19 cellular contexts compared by ENCODE assay signal in genomic region chr19:494171-495046, GRCh38. TPM values are rescaled to one million over a fixed set of nuclear protein-coding genes. Genes with fewer than 3 reads are reported as not detected.
DNase-seq lines count a peak whose midpoint lies in the region; ATAC-seq and TF ChIP-seq lines count a peak whose summit lies in the region.
"Had no signal": no experiment of that assay in that cellular context is flagged by ENCODE, and none has a peak within 500 bp of the region (broad histone marks: within the 10 kb centered on the region; RNA-seq: fewer than 3 reads in every experiment).

No MANE protein-coding gene starts in this region.

- no peak for TF ChIP-seq POLR2A in suprapubic skin (IDR thresholded peaks at IDR 0.05)

- H3K4me1 ChIP-seq in endodermal cell (ENCODE audit: control insufficient read depth, insufficient read depth, low read length) (no peaks in the 10 kb centered on the region), psoas muscle (peaks cover 11% of the 10 kb centered on the region), suprapubic skin (peaks cover 31% of the 10 kb centered on the region)

- H3K36me3 Mint-ChIP-seq in endodermal cell (ENCODE audit: low read depth), result no peaks in the 10 kb centered on the region
- H3K36me3 Mint-ChIP-seq: brain had no signal

- H3K4me3 Mint-ChIP-seq in endodermal cell, result no peak overlapping the region
- H3K4me3 Mint-ChIP-seq: CD4-positive, alpha-beta T cell; T-helper 2 cell treated with Interferon-gamma antibody and Interleukin-4, amounts not matched to agents 5 μg/mL and 100 μg/mL, for 36 hours had no signal

- no peak overlapping the region for H3K27ac Mint-ChIP-seq in endodermal cell
- H3K27ac Mint-ChIP-seq: CD4-positive, alpha-beta T cell had no signal

- DNase-seq in endodermal cell, result peak; percentile 55
- peak; percentile 4 to 55 for DNase-seq in psoas muscle
- no peak for DNase-seq in suprapubic skin (ENCODE audit: low spot score in 2 of 2)
- DNase-seq in SIG-M5 (lab: John Stamatoyannopoulos, UW), result no peak
- no peak for DNase-seq in mucosa of gallbladder (ENCODE audit: low spot score)
- DNase-seq: activated gamma-delta T cell; CD4-positive, alpha-beta T cell; effector CD8-positive, alpha-beta T cell; GF-D8; NCI-H1048; NCI-H187; stomach; transverse colon had no signal

- 84 to 89% methylated on average over 18 to 22 of the region's 22 CpGs for WGBS in endodermal cell (ENCODE audit: insufficient coverage in 1 of 2, insufficient read length in 1 of 2), 2 experiments
- WGBS in psoas muscle, 3 donors, result 38 to 44% (median 40%) methylated on average over 20 to 22 of the region's 22 CpGs
- WGBS in suprapubic skin, result 38% methylated on average over 17 of the region's 22 CpGs

- H3K27ac ChIP-seq in endodermal cell (ENCODE audit: low read depth, low read length) (no peak overlapping the region), psoas muscle (no peak overlapping the region), suprapubic skin (no peak overlapping the region)
- H3K27ac ChIP-seq: esophagus muscularis mucosa, transverse colon had no signal

- no peaks in the 10 kb centered on the region for H3K36me3 ChIP-seq in endodermal cell (ENCODE audit: control insufficient read depth, insufficient read depth, low read length)
- H3K36me3 ChIP-seq in psoas muscle (ENCODE audit: insufficient read depth in 1 of 2, low read depth in 1 of 2), result no peaks in the 10 kb centered on the region
- H3K36me3 ChIP-seq in suprapubic skin, result no peaks in the 10 kb centered on the region
- H3K36me3 ChIP-seq: esophagus muscularis mucosa, stomach, transverse colon had no signal

- H3K9me3 ChIP-seq in endodermal cell (ENCODE audit: control insufficient read depth, low read length) (no peaks in the 10 kb centered on the region), psoas muscle (no peaks in the 10 kb centered on the region), suprapubic skin (no peaks in the 10 kb centered on the region)
- H3K9me3 ChIP-seq: esophagus muscularis mucosa, stomach, transverse colon had no signal

- H3K27me3 Mint-ChIP-seq in endodermal cell (ENCODE audit: insufficient read depth), result peaks cover 30% of the 10 kb centered on the region

- H3K9ac ChIP-seq in endodermal cell (ENCODE audit: extremely low read depth, low read length, poor library complexity, severe bottlenecking), result no peak overlapping the region

- H3K4me1 Mint-ChIP-seq in endodermal cell, result no peaks in the 10 kb centered on the region

- H3K9me3 Mint-ChIP-seq in endodermal cell, result peaks cover 3% of the 10 kb centered on the region
- H3K9me3 Mint-ChIP-seq: CD4-positive, alpha-beta T cell had no signal

- H3K4me3 ChIP-seq in endodermal cell (ENCODE audit: low read length) (no peak overlapping the region), psoas muscle (no peak overlapping the region), suprapubic skin (no peak overlapping the region)
- H3K4me3 ChIP-seq: esophagus muscularis mucosa, stomach, transverse colon had no signal

- H3K27me3 ChIP-seq in endodermal cell (ENCODE audit: control insufficient read depth, insufficient read depth, low read length, poor library complexity, severe bottlenecking), result peaks cover 21% of the 10 kb centered on the region
- H3K27me3 ChIP-seq in psoas muscle (ENCODE audit: insufficient read depth in 3 of 3, low read length in 2 of 3), result peaks cover 0 to 34% (median 20%) of the 10 kb centered on the region in 3 donors
- peaks cover 32% of the 10 kb centered on the region for H3K27me3 ChIP-seq in suprapubic skin

- TF ChIP-seq EP300 in suprapubic skin (IDR thresholded peaks at IDR 0.05), result no peak

- intact Hi-C loops in psoas muscle (cut with DNase I), result no loop called here

- no peak for TF ChIP-seq CTCF in endodermal cell (conservative IDR thresholded peaks at IDR 0.05)
- no peak for TF ChIP-seq CTCF in psoas muscle (IDR thresholded peaks at IDR 0.05)
- TF ChIP-seq CTCF in suprapubic skin (IDR thresholded peaks at IDR 0.05), result no peak

- no peak for ATAC-seq in psoas muscle

TF ChIP-seq in PFSK-1, 5 proteins besides CTCF, POLR2A, EP300 and RAD21:
- TF ChIP-seq FOXP2 (optimal IDR thresholded peaks at IDR 0.05; ENCODE audit: borderline replicate concordance, extremely low read depth, extremely low read length, insufficient read depth) (peak; percentile 16), TAF1 (IDR thresholded peaks at IDR 0.05; ENCODE audit: borderline replicate concordance, insufficient read depth, low read length) (no peak)

RNA-seq across cellular contexts. Expression of gene MADCAM1, which starts 1.9 kb away (rescaled TPM):
- polyA plus RNA-seq in PFSK-1 (2012; ENCODE audit: insufficient read length, low read depth), result 1.4 TPM
- total RNA-seq in endodermal cell, result 1 to 10 TPM in 1 of 2 donors, under 1 TPM in 1; 0.46 to 1.5 TPM
- polyA plus RNA-seq in endodermal cell (2013, experiment 1 of 2), result 0.85 TPM
- 0.54 TPM for polyA plus RNA-seq in endodermal cell (2013, experiment 2 of 2)
- total RNA-seq in psoas muscle, result under 1 TPM; 0.26 to 0.40 (median 0.35) TPM
- polyA plus RNA-seq in psoas muscle, result 1 to 10 TPM in 1 of 3 donors, under 1 TPM in 2; 0.08 to 1.8 (median 0.33) TPM
- under 1 TPM in 1 of 4 donors, not detected in 3; 0.64 TPM for total RNA-seq in suprapubic skin
- total RNA-seq in mucosa of gallbladder, result 5.8 TPM

RNA-seq across cellular contexts. Expression of gene TPGS1, which starts 12.9 kb away (rescaled TPM):
- polyA plus RNA-seq in PFSK-1 (2012; ENCODE audit: insufficient read length, low read depth), result 45.6 TPM
- total RNA-seq in endodermal cell (10 to 100 TPM; 11.7 to 13.0 TPM), psoas muscle (10 to 100 TPM in 2 of 4 donors, 1 to 10 TPM in 2; 8.9 to 16.3 (median 10.2) TPM), suprapubic skin (10 to 100 TPM; 10.8 to 23.3 (median 20.9) TPM), mucosa of gallbladder (33.8 TPM)
- 12.3 TPM for polyA plus RNA-seq in endodermal cell (2013, experiment 1 of 2)
- 13.8 TPM for polyA plus RNA-seq in endodermal cell (2013, experiment 2 of 2)
- 10 to 100 TPM in 2 of 3 donors, 1 to 10 TPM in 1; 9.8 to 16.6 (median 12.6) TPM for polyA plus RNA-seq in psoas muscle

RNA-seq across cellular contexts. Expression of gene SHC2, which starts 33.6 kb away (rescaled TPM):
- 59.4 TPM for polyA plus RNA-seq in PFSK-1 (2012; ENCODE audit: insufficient read length, low read depth)
- total RNA-seq in endodermal cell (10 to 100 TPM; 56.5 to 93.0 TPM), psoas muscle (1 to 10 TPM; 4.5 to 9.7 (median 5.4) TPM), suprapubic skin (10 to 100 TPM; 16.3 to 40.7 (median 19.6) TPM), mucosa of gallbladder (139 TPM)
- 47.1 TPM for polyA plus RNA-seq in endodermal cell (2013, experiment 1 of 2)
- 32.8 TPM for polyA plus RNA-seq in endodermal cell (2013, experiment 2 of 2)
- 1 to 10 TPM; 2.2 to 2.8 (median 2.2) TPM for polyA plus RNA-seq in psoas muscle

RNA-seq across cellular contexts. Expression of gene CDC34, which starts 37.2 kb away (rescaled TPM):
- 241 TPM for polyA plus RNA-seq in PFSK-1 (2012; ENCODE audit: insufficient read length, low read depth)
- total RNA-seq in endodermal cell (100 to 1,000 TPM; 128 to 138 TPM), psoas muscle (100 to 1,000 TPM in 1 of 4 donors, 10 to 100 TPM in 3; 72.6 to 107 (median 83.0) TPM), suprapubic skin (10 to 100 TPM; 48.3 to 90.3 (median 72.9) TPM), mucosa of gallbladder (53.3 TPM)
- 116 TPM for polyA plus RNA-seq in endodermal cell (2013, experiment 1 of 2)
- 123 TPM for polyA plus RNA-seq in endodermal cell (2013, experiment 2 of 2)
- 100 to 1,000 TPM; 113 to 160 (median 123) TPM for polyA plus RNA-seq in psoas muscle

RNA-seq across cellular contexts. Expression of gene GZMM, which starts 49.4 kb away (rescaled TPM):
- polyA plus RNA-seq in PFSK-1 (2012; ENCODE audit: insufficient read length, low read depth), result 0.40 TPM
- total RNA-seq in endodermal cell (under 1 TPM in 1 of 2 donors, not detected in 1; 0.51 TPM), psoas muscle (not detected), suprapubic skin (under 1 TPM in 1 of 4 donors, not detected in 3; 0.97 TPM), mucosa of gallbladder (2.7 TPM)
- not detected for polyA plus RNA-seq in endodermal cell (2013, experiment 1 of 2)
- polyA plus RNA-seq in endodermal cell (2013, experiment 2 of 2), result not detected
- under 1 TPM; 0.11 to 0.23 (median 0.14) TPM for polyA plus RNA-seq in psoas muscle
- total RNA-seq: lung microvascular endothelial cell had no signal
- polyA plus RNA-seq: keratinocyte had no signal

Comparison
In these comparisons a context has a peak if more than half of its experiments do, and no peak if none do; other contexts are left out.
1. DNase-seq: peak in endodermal cell (single experiment) and psoas muscle (2 of 2); none in suprapubic skin (0 of 2), SIG-M5 (single experiment) and mucosa of gallbladder (single experiment).